2 cellular contexts compared by ENCODE assay signal in genomic region chr21:18248171-18248570, GRCh38.
TF ChIP-seq lines count a peak whose summit lies in the region.

No MANE protein-coding gene starts in this region.

TF ChIP-seq in A549, 52 proteins besides CTCF, POLR2A, EP300 and RAD21 (continued from another document):
- no peak for TF ChIP-seq GATA3 (IDR thresholded peaks at IDR 0.05; ENCODE audit: borderline replicate concordance)

TF ChIP-seq in K562, 482 proteins besides CTCF, POLR2A, EP300 and RAD21 (continued from another document):
- TF ChIP-seq MAFF (IDR thresholded peaks at IDR 0.05; ENCODE audit: low read length) = peak; percentile 90
- TF ChIP-seq ZNF316 (IDR thresholded peaks at IDR 0.05) = peak; percentile 89
- no peak for TF ChIP-seq TEAD1 (CRISPR knock-in tag; IDR thresholded peaks at IDR 0.05)
- TF ChIP-seq C11orf30 (IDR thresholded peaks at IDR 0.05; ENCODE audit: low read depth) = peak; percentile 66; the same call in 1 of the 2 replicates
- TF ChIP-seq MAFG (tag; conservative IDR thresholded peaks at IDR 0.05) = peak; percentile 82
- TF ChIP-seq ZNF431 (CRISPR knock-in tag; IDR thresholded peaks at IDR 0.05) = no peak
- TF ChIP-seq HMG20B (CRISPR knock-in tag; IDR thresholded peaks at IDR 0.05) = no peak
- TF ChIP-seq ZNF444 (CRISPR knock-in tag; IDR thresholded peaks at IDR 0.05) = no peak
- TF ChIP-seq JUNB (CRISPR knock-in tag; conservative IDR thresholded peaks at IDR 0.05) = no peak
- TF ChIP-seq ATF3 (IDR thresholded peaks at IDR 0.05) = peak; percentile 28; the same call in 1 of the 2 replicates
- TF ChIP-seq ATF3 (CRISPR knock-in tag; conservative IDR thresholded peaks at IDR 0.05) = no peak
- TF ChIP-seq ZNF436 (CRISPR knock-in tag; IDR thresholded peaks at IDR 0.05) = no peak
- TF ChIP-seq MAFK (IDR thresholded peaks at IDR 0.05; ENCODE audit: low read length) = peak; percentile 97
- no peak for TF ChIP-seq ZBTB2 (IDR thresholded peaks at IDR 0.05)
- no peak for TF ChIP-seq MITF (IDR thresholded peaks at IDR 0.05)
- TF ChIP-seq THRA (IDR thresholded peaks at IDR 0.05) = no peak
